ENCODE assay signal across 1 cellular context in the genomic region with DNA sequence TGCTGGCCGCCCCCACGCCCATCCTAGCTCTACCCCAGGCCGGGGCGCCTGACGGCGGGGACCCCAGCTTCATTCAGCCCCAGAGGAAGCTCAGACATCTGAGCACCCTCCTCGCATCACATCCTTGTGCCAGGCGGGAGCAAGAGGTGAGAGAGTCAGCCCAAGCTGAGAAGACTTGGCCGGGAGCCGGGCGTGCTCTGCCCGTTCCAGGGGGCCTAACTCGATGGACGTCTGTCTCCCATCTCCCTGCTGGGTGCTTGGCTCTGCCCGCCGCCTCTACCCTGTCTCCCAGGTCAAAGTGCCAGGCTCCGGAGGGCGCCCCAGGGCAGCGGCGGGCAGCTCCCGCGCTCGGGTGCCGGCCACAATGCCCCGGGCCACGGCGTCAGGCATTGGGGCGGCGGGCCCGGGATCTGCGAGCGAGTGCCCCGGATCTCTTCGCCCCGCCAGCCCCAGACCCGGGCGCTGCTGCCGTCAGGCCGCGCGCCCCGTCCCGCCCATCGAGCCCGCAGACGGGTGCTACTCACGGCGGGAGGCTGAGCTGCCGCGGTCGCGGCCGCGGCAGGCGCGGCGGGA.
TF ChIP-seq lines count a peak whose summit lies in the region.

No MANE protein-coding gene starts in this region.

TF ChIP-seq in SK-N-SH, 30 proteins besides CTCF, POLR2A, EP300 and RAD21 (continued from another document):
- TF ChIP-seq ZBTB33 (IDR thresholded peaks at IDR 0.05; ENCODE audit: borderline replicate concordance, low read depth) (no peak), FOXJ3 (CRISPR knock-in tag; IDR thresholded peaks at IDR 0.05) (no peak), FOXM1 (IDR thresholded peaks at IDR 0.05; ENCODE audit: low read depth) (no peak), NRF1 (IDR thresholded peaks at IDR 0.05; ENCODE audit: low read depth, low read length) (no peak), TEAD4 (IDR thresholded peaks at IDR 0.05; ENCODE audit: borderline replicate concordance, insufficient read depth) (no peak), ELF1 (IDR thresholded peaks at IDR 0.05) (no peak), JUND (IDR thresholded peaks at IDR 0.05) (no peak), TCF12 (IDR thresholded peaks at IDR 0.05) (no peak), MAX (IDR thresholded peaks at IDR 0.05; ENCODE audit: low read depth) (no peak), CHD2 (IDR thresholded peaks at IDR 0.05; ENCODE audit: low read length, partially characterized antibody) (no peak), NFIC (IDR thresholded peaks at IDR 0.05; ENCODE audit: borderline replicate concordance) (no peak), RFX5 (IDR thresholded peaks at IDR 0.05; ENCODE audit: low read length) (no peak), GABPA (IDR thresholded peaks at IDR 0.05; ENCODE audit: low read depth) (no peak), SMC3 (IDR thresholded peaks at IDR 0.05; ENCODE audit: low read depth, low read length) (no peak), YY1 (IDR thresholded peaks at IDR 0.05; ENCODE audit: low read depth) (no peak), EZH2phosphoT487 (IDR thresholded peaks at IDR 0.05; ENCODE audit: borderline replicate concordance, low read depth) (no peak), FOSL2 (IDR thresholded peaks at IDR 0.05; ENCODE audit: borderline replicate concordance, low read depth) (no peak)
- TF ChIP-seq, protein P1, sequence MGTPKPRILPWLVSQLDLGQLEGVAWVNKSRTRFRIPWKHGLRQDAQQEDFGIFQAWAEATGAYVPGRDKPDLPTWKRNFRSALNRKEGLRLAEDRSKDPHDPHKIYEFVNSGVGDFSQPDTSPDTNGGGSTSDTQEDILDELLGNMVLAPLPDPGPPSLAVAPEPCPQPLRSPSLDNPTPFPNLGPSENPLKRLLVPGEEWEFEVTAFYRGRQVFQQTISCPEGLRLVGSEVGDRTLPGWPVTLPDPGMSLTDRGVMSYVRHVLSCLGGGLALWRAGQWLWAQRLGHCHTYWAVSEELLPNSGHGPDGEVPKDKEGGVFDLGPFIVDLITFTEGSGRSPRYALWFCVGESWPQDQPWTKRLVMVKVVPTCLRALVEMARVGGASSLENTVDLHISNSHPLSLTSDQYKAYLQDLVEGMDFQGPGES (IDR thresholded peaks at IDR 0.05; ENCODE audit: low read depth, low read length), result no peak
